In the genomic region with DNA sequence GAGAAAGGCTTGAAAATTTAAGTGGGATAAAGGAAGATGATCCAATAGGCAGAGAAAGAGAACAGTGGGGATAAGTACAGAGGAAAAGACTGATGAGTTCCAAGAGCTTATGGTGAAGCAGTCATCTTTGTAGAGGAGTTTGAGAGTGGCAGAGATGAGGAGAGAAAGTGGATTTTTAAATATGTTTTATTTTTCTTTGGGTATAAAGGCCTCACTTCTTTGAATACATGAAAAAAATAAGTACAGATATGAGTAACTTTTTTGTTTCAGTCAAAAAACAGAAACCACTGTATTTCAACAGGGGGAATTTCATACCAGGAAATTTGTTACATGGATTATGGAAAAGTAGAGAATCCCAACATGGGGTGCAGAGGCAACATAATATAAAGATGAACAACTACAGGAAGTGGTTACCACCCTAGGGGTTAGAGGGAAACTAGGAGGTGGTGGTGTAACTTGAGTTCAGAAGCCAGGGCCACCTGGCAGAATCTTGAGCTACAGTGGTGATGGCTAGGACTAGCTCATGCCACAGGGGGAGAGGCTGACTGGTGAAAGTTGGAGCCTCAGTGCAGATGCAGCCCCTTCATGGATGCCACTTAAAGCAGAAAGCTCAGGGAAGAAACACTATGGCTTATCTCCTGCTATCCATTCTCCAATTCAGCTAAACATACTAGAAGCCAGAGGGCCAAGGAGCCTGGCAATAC, we compare ENCODE assay signal across 11 cellular contexts.
DNase-seq lines count a peak whose midpoint lies in the region; ATAC-seq lines count a peak whose summit lies in the region.
"Had no signal": no experiment of that assay in that cellular context is flagged by ENCODE, and none has a peak within 500 bp of the region (broad histone marks: within the 10 kb centered on the region; RNA-seq: fewer than 3 reads in every experiment).

No MANE protein-coding gene starts in this region.

- peaks cover 21% of the 10 kb centered on the region for H3K4me1 Mint-ChIP-seq in activated T-cell treated with anti-CD3 and anti-CD28 coated beads, Interleukin-2, amount 50 U/mL, for 24 hours (ENCODE audit: low read depth)
- peaks cover 24% of the 10 kb centered on the region for H3K4me1 Mint-ChIP-seq in stimulated activated naive CD8-positive, alpha-beta T cell treated with anti-CD3 and anti-CD28 coated beads, Interleukin-15, Interleukin-2, amounts not matched to agents 100 ng/mL and 50 ng/mL, for 24 hours (ENCODE audit: low read depth)

- peak; percentile 60 for ATAC-seq in HG02763 (IDR thresholded peaks at IDR 0.05; ENCODE audit: unreplicated experiment)

- no peaks in the 10 kb centered on the region for H3K36me3 Mint-ChIP-seq in activated T-cell treated with anti-CD3 and anti-CD28 coated beads, Interleukin-2, amount 50 U/mL, for 24 hours (ENCODE audit: low read depth)
- no peaks in the 10 kb centered on the region for H3K36me3 Mint-ChIP-seq in stimulated activated naive CD8-positive, alpha-beta T cell treated with anti-CD3 and anti-CD28 coated beads, Interleukin-15, Interleukin-2, amounts not matched to agents 100 ng/mL and 50 ng/mL, for 24 hours (ENCODE audit: low read depth)

- peak overlapping the region; percentile 1 for H3K27ac Mint-ChIP-seq in activated T-cell treated with anti-CD3 and anti-CD28 coated beads, Interleukin-2, amount 50 U/mL, for 24 hours
- peak overlapping the region; percentile 69 for H3K27ac Mint-ChIP-seq in stimulated activated naive CD8-positive, alpha-beta T cell treated with anti-CD3 and anti-CD28 coated beads, Interleukin-15, Interleukin-2, amounts not matched to agents 100 ng/mL and 50 ng/mL, for 24 hours

- no peak for DNase-seq in activated T-cell treated with anti-CD3 and anti-CD28 coated beads, Interleukin-2, amount 50 U/mL, for 24 hours
- DNase-seq in activated T-cell treated with anti-CD3 and anti-CD28 coated beads for 4 hours (no peak), NAMALWA (ENCODE audit: low spot score) (peak; percentile 53), NCI-H345 (lab: John Stamatoyannopoulos, UW) (no peak), ACHN (no peak), NCI-H1105 treated with DMSO at 0.1 percent for 48 hours (lab: John Stamatoyannopoulos, UW) (no peak)
- DNase-seq: GM23248, NCI-H2107, retina had no signal

- no peak overlapping the region for H3K4me3 Mint-ChIP-seq in activated T-cell treated with anti-CD3 and anti-CD28 coated beads, Interleukin-2, amount 50 U/mL, for 24 hours
- H3K4me3 Mint-ChIP-seq in stimulated activated naive CD8-positive, alpha-beta T cell treated with anti-CD3 and anti-CD28 coated beads, Interleukin-15, Interleukin-2, amounts not matched to agents 100 ng/mL and 50 ng/mL, for 24 hours = no peak overlapping the region

- H3K27me3 Mint-ChIP-seq in activated T-cell treated with anti-CD3 and anti-CD28 coated beads, Interleukin-2, amount 50 U/mL, for 24 hours = no peaks in the 10 kb centered on the region
- no peaks in the 10 kb centered on the region for H3K27me3 Mint-ChIP-seq in stimulated activated naive CD8-positive, alpha-beta T cell treated with anti-CD3 and anti-CD28 coated beads, Interleukin-15, Interleukin-2, amounts not matched to agents 100 ng/mL and 50 ng/mL, for 24 hours

- in situ Hi-C loops in ACHN (cut with HindIII; ENCODE audit: low pct_ligation_motif_present, low pct_unique_long_range_greater_than_20kb, low sequenced_read_pairs) = no loop called here

- H3K9me3 Mint-ChIP-seq in activated T-cell treated with anti-CD3 and anti-CD28 coated beads, Interleukin-2, amount 50 U/mL, for 24 hours = no peaks in the 10 kb centered on the region
- H3K9me3 Mint-ChIP-seq in stimulated activated naive CD8-positive, alpha-beta T cell treated with anti-CD3 and anti-CD28 coated beads, Interleukin-15, Interleukin-2, amounts not matched to agents 100 ng/mL and 50 ng/mL, for 24 hours = no peaks in the 10 kb centered on the region
